15 cellular contexts compared by ENCODE assay signal in the genomic region with DNA sequence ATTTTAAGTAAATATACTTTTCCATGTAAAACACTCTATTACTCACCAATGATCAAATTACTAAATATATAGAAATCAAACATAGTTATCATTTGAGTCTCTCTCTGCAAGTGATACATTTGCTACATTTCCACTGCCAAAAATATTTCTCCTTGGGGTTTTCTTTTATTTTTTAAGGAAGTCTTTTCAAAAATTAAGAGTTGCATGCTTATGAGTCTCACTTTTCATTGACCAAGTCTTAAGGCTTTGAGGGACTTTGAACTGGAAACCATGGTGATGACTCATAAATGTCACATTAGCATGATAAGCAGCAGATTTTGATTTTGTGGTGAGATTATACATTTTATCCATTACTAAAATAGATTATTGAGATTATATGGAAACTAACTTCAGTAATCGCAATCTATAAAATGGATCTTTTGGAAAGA.
DNase-seq lines count a peak whose midpoint lies in the region; FAIRE-seq and TF ChIP-seq lines count a peak whose summit lies in the region.
"Had no signal": no experiment of that assay in that cellular context is flagged by ENCODE, and none has a peak within 500 bp of the region (broad histone marks: within the 10 kb centered on the region; RNA-seq: fewer than 3 reads in every experiment).

No MANE protein-coding gene starts in this region.

- H3K9ac ChIP-seq in astrocyte (ENCODE audit: low read length): no peak overlapping the region

- H2AFZ ChIP-seq in astrocyte (ENCODE audit: low read depth, low read length): no peak overlapping the region

- H3K9me3 Mint-ChIP-seq in astrocyte (ENCODE audit: unreplicated experiment): no peaks in the 10 kb centered on the region
- H3K9me3 Mint-ChIP-seq: CD8-positive, alpha-beta T cell had no signal

- 58 to 84% methylated on average over 1 of the region's 1 CpG for WGBS in tibial nerve, 2 donors

- TF ChIP-seq POLR2A in tibial nerve (IDR thresholded peaks at IDR 0.05): no peak

- H3K4me3 Mint-ChIP-seq in astrocyte (ENCODE audit: unreplicated experiment): no peak overlapping the region
- H3K4me3 Mint-ChIP-seq: B cell; CD8-positive, alpha-beta T cell had no signal

- H3K27ac ChIP-seq in astrocyte (ENCODE audit: low read depth, low read length) (no peak overlapping the region), tibial nerve (no peak overlapping the region)

- H3K36me3 Mint-ChIP-seq in astrocyte (ENCODE audit: low read depth, unreplicated experiment): no peaks in the 10 kb centered on the region
- H3K36me3 Mint-ChIP-seq: CD8-positive, alpha-beta T cell had no signal

- H3K27me3 Mint-ChIP-seq in astrocyte (ENCODE audit: low read depth, unreplicated experiment): no peaks in the 10 kb centered on the region

- H3K4me1 ChIP-seq in astrocyte (ENCODE audit: insufficient read depth, low read length) (no peaks in the 10 kb centered on the region), tibial nerve (peaks cover 0 to 7% (median 0%) of the 10 kb centered on the region in 4 donors)

- no peaks in the 10 kb centered on the region for H3K4me1 Mint-ChIP-seq in astrocyte (ENCODE audit: low read depth, unreplicated experiment)
- H3K4me1 Mint-ChIP-seq: B cell had no signal

- no peaks in the 10 kb centered on the region for H3K79me2 ChIP-seq in astrocyte (ENCODE audit: insufficient read depth, low read length)

- H3K9me3 ChIP-seq in astrocyte (ENCODE audit: insufficient read depth, low read depth, low read length): no peaks in the 10 kb centered on the region
- H3K9me3 ChIP-seq in tibial nerve: no peaks in the 10 kb centered on the region

- H3K27ac Mint-ChIP-seq in astrocyte (ENCODE audit: unreplicated experiment): no peak overlapping the region
- H3K27ac Mint-ChIP-seq: B cell; CD8-positive, alpha-beta T cell had no signal

- peak; percentile 62 for DNase-seq in COLO829 (ENCODE audit: low spot score)
- DNase-seq in LoVo (ENCODE audit: low spot score): peak; percentile 66
- DNase-seq in astrocyte (ENCODE audit: low read depth): no peak
- DNase-seq in activated CD4-positive, alpha-beta T cell treated with anti-CD3 and anti-CD28 coated beads, Interleukin-2, amount 50 U/mL, for 48 hours: no peak
- no peak for DNase-seq in stimulated activated CD4-positive, alpha-beta T cell treated with anti-CD3 and anti-CD28 coated beads, Interleukin-4, amount 100 ng/mL, for 1 hour
- DNase-seq in HuH-7 (ENCODE audit: low spot score): no peak
- no peak for DNase-seq in tibial nerve (ENCODE audit: low spot score in 2 of 2)
- DNase-seq: ACHN; CD8-positive, alpha-beta T cell; NCI-H1436 treated with DMSO at 0.1 percent for 48 hours; NCI-H2081; NCI-H2227 treated with DMSO at 0.1 percent for 48 hours; NCI-H526 treated with DMSO at 0.1 percent for 48 hours had no signal

- FAIRE-seq in astrocyte (lab: Jason Lieb, UNC): peak; percentile 47
- peak; percentile 79 for FAIRE-seq in islet of Langerhans (lab: Jason Lieb, UNC)

- H3K4me3 ChIP-seq in astrocyte (ENCODE audit: insufficient read depth, low read depth, low read length): no peak overlapping the region
- no peak overlapping the region for H3K4me3 ChIP-seq in tibial nerve

- H3K36me3 ChIP-seq in astrocyte (ENCODE audit: insufficient read depth, low read length) (no peaks in the 10 kb centered on the region), tibial nerve (no peaks in the 10 kb centered on the region)

- H3K27me3 ChIP-seq in astrocyte (ENCODE audit: insufficient read depth, low read length) (no peaks in the 10 kb centered on the region), tibial nerve (no peaks in the 10 kb centered on the region)

- no peak overlapping the region for H3K4me2 ChIP-seq in astrocyte (ENCODE audit: low read length)

- TF ChIP-seq EP300 in tibial nerve (IDR thresholded peaks at IDR 0.05): no peak

- H4K20me1 ChIP-seq in astrocyte (ENCODE audit: insufficient read depth, low read length): no peaks in the 10 kb centered on the region

- TF ChIP-seq CTCF in astrocyte (IDR thresholded peaks at IDR 0.05; ENCODE audit: insufficient read depth, low read depth, low read length) (no peak), tibial nerve (IDR thresholded peaks at IDR 0.05) (no peak)

Comparison
In these comparisons a context has a peak if more than half of its experiments do, and no peak if none do; other contexts are left out.
1. DNase-seq: peak in COLO829 (single experiment) and LoVo (single experiment); none in astrocyte (single experiment), activated CD4-positive, alpha-beta T cell treated with anti-CD3 and anti-CD28 coated beads, Interleukin-2, amount 50 U/mL, for 48 hours (0 of 2), stimulated activated CD4-positive, alpha-beta T cell treated with anti-CD3 and anti-CD28 coated beads, Interleukin-4, amount 100 ng/mL, for 1 hour (single experiment), HuH-7 (single experiment) and tibial nerve (0 of 2).